In genomic region chr12:23084236-23084995, GRCh38 we compare ENCODE assay signal across 11 cellular contexts.
A peak's percentile ranks its signal among the peaks of the same experiment; 100 is the strongest.
DNase-seq lines count a peak whose midpoint lies in the region; ATAC-seq, FAIRE-seq and TF ChIP-seq lines count a peak whose summit lies in the region.
"Had no signal": no experiment of that assay in that cellular context is flagged by ENCODE, and none has a peak within 500 bp of the region (broad histone marks: within the 10 kb centered on the region; RNA-seq: fewer than 3 reads in every experiment).

No MANE protein-coding gene starts in this region.

- DNase-seq in NCI-H748 (lab: John Stamatoyannopoulos, UW; ENCODE audit: unreplicated experiment) (peak; percentile 86), endothelial cell of umbilical vein (ENCODE audit: low read depth, low spot score) (peak; percentile 94), retinal pigment epithelial cell (ENCODE audit: low read depth) (peak; percentile 94), testis (no peak)
- no peak for DNase-seq in activated CD4-positive, alpha-beta T cell treated with anti-CD3 and anti-CD28 coated beads, Interleukin-2, amount 10 ng/mL, durations not matched to agents 7 days and 5 days
- DNase-seq: activated T-cell treated with anti-CD3 and anti-CD28 coated beads, Interleukin-2, amount 50 U/mL, for 48 hours; effector memory CD8-positive, alpha-beta T cell; T-cell had no signal

- CTCF ChIA-PET in endothelial cell of umbilical vein (lab: Charles Lee): interaction anchor here (1.3 kb wide), 1 partner anchor 106 kb away, joined by 3 read pairs; no protein-coding TSS in a partner anchor
- CTCF ChIA-PET in activated CD4-positive, alpha-beta T cell treated with anti-CD3 and anti-CD28 coated beads, Interleukin-2, amount 10 ng/mL, durations not matched to agents 7 days and 5 days (lab: Charles Lee): no interaction called here

- H3K36me3 ChIP-seq in endothelial cell of umbilical vein (ENCODE audit: control insufficient read depth in 2 of 2, extremely low read depth in 1 of 2, insufficient read depth in 2 of 2, low read length in 2 of 2): no peaks in the 10 kb centered on the region
- no peaks in the 10 kb centered on the region for H3K36me3 ChIP-seq in testis (ENCODE audit: low read depth, missing control alignments)

- H3K27ac ChIP-seq in endothelial cell of umbilical vein (ENCODE audit: insufficient read depth, low read depth, low read length): peak overlapping the region; percentile 60
- H3K27ac ChIP-seq in testis: no peak overlapping the region

- peaks cover 25% of the 10 kb centered on the region for H3K4me1 ChIP-seq in endothelial cell of umbilical vein (ENCODE audit: control insufficient read depth, extremely low read depth, insufficient read depth, low read length)
- H3K4me1 ChIP-seq in testis: no peaks in the 10 kb centered on the region

- no peak for TF ChIP-seq POLR2A in endothelial cell of umbilical vein (IDR thresholded peaks at IDR 0.05; ENCODE audit: low read depth, low read length)
- TF ChIP-seq POLR2A in testis (IDR thresholded peaks at IDR 0.05): no peak

- no peaks in the 10 kb centered on the region for H3K9me3 ChIP-seq in endothelial cell of umbilical vein (replicated peaks; ENCODE audit: control insufficient read depth, insufficient read depth, low read length)
- no peaks in the 10 kb centered on the region for H3K9me3 ChIP-seq in testis

- H3K27me3 ChIP-seq in endothelial cell of umbilical vein (ENCODE audit: control insufficient read depth in 2 of 2, insufficient read depth in 2 of 2, low read length in 2 of 2) (no peaks in the 10 kb centered on the region), testis (no peaks in the 10 kb centered on the region)

- H4K20me1 ChIP-seq in endothelial cell of umbilical vein (replicated peaks; ENCODE audit: control insufficient read depth, extremely low read depth, insufficient read depth, low read length): no peaks in the 10 kb centered on the region

- H3K27me3 Mint-ChIP-seq in activated CD4-positive, alpha-beta T cell treated with anti-CD3 and anti-CD28 coated beads, Interleukin-2, amount 10 ng/mL, durations not matched to agents 7 days and 5 days: no peaks in the 10 kb centered on the region
- H3K27me3 Mint-ChIP-seq: effector memory CD8-positive, alpha-beta T cell; T-cell had no signal

- dilution Hi-C loops in endothelial cell of umbilical vein (cut with MboI; ENCODE audit: extremely low pct_ligation_motif_present, low sequenced_read_pairs): no loop called here

- H3K27ac Mint-ChIP-seq in activated CD4-positive, alpha-beta T cell treated with anti-CD3 and anti-CD28 coated beads, Interleukin-2, amount 10 ng/mL, durations not matched to agents 7 days and 5 days: no peak overlapping the region
- H3K27ac Mint-ChIP-seq: T-cell had no signal

- no peak overlapping the region for H3K9ac ChIP-seq in endothelial cell of umbilical vein (replicated peaks; ENCODE audit: extremely low read depth, insufficient read depth, low read length)

- peak; percentile 44 for ATAC-seq in HG03432 (IDR thresholded peaks at IDR 0.05; ENCODE audit: unreplicated experiment)
- no peak for ATAC-seq in GM18511 (IDR thresholded peaks at IDR 0.05; ENCODE audit: unreplicated experiment)
- no peak for ATAC-seq in GM19035 (IDR thresholded peaks at IDR 0.05; ENCODE audit: unreplicated experiment)
- ATAC-seq: effector memory CD8-positive, alpha-beta T cell; T-cell had no signal

- BruUV-seq in endothelial cell of umbilical vein (replicated peaks; lab: Mats Ljungman, UMichigan): no TSS peak

- no peaks in the 10 kb centered on the region for H3K9me1 ChIP-seq in endothelial cell of umbilical vein (replicated peaks; ENCODE audit: control insufficient read depth, extremely low read depth, insufficient read depth, low read length)

- peak overlapping the region; percentile 72 for H3K4me2 ChIP-seq in endothelial cell of umbilical vein (ENCODE audit: insufficient read depth, low read length)

- TF ChIP-seq CTCF in endothelial cell of umbilical vein (IDR thresholded peaks at IDR 0.05; ENCODE audit: extremely low read depth in 1 of 2, insufficient read depth in 1 of 2, low read depth in 1 of 2, low read length in 2 of 2) (no peak), retinal pigment epithelial cell (conservative IDR thresholded peaks at IDR 0.05; ENCODE audit: low read depth, low read length) (no peak), testis (IDR thresholded peaks at IDR 0.05) (no peak)

- H3K79me2 ChIP-seq in endothelial cell of umbilical vein (ENCODE audit: control insufficient read depth, insufficient read depth, low read length): no peaks in the 10 kb centered on the region

- FAIRE-seq in endothelial cell of umbilical vein (lab: Jason Lieb, UNC): peak; percentile 93

- no peak overlapping the region for H3K4me3 Mint-ChIP-seq in activated CD4-positive, alpha-beta T cell treated with anti-CD3 and anti-CD28 coated beads, Interleukin-2, amount 10 ng/mL, durations not matched to agents 7 days and 5 days
- H3K4me3 Mint-ChIP-seq: effector memory CD8-positive, alpha-beta T cell; T-cell had no signal

- WGBS in testis, 2 donors: 86 to 87% methylated on average over 5 of the region's 5 CpGs

- H3K4me1 Mint-ChIP-seq in activated CD4-positive, alpha-beta T cell treated with anti-CD3 and anti-CD28 coated beads, Interleukin-2, amount 10 ng/mL, durations not matched to agents 7 days and 5 days: no peaks in the 10 kb centered on the region
- H3K4me1 Mint-ChIP-seq: T-cell had no signal

- no peak overlapping the region for H2AFZ ChIP-seq in endothelial cell of umbilical vein (ENCODE audit: low read depth, low read length)

- H3K4me3 ChIP-seq in endothelial cell of umbilical vein (replicated peaks in 1 of 3; ENCODE audit: insufficient read depth in 1 of 3, low read depth in 1 of 3, low read length in 3 of 3) (peak overlapping the region in 1 of 3 experiments; percentile 13), retinal pigment epithelial cell (ENCODE audit: low read length) (no peak overlapping the region), testis (no peak overlapping the region)

- peaks cover 3% of the 10 kb centered on the region for H3K9me3 Mint-ChIP-seq in activated CD4-positive, alpha-beta T cell treated with anti-CD3 and anti-CD28 coated beads, Interleukin-2, amount 10 ng/mL, durations not matched to agents 7 days and 5 days

- intact Hi-C loops in endothelial cell of umbilical vein (cut with micrococcal nuclease): loop anchor here (10.0 kb wide), 1 partner anchor 400 kb away; no protein-coding TSS in a partner anchor
- intact Hi-C loops in testis (cut with DNase I; ENCODE audit: low total_unique reads): no loop called here

- POLR2A ChIA-PET in endothelial cell of umbilical vein (lab: Charles Lee): interaction anchor here (0.5 to 0.6 kb wide), 2 partner anchors 123 to 1001 kb away, joined by 3 to 7 read pairs; no protein-coding TSS in a partner anchor
- POLR2A ChIA-PET in activated CD4-positive, alpha-beta T cell treated with anti-CD3 and anti-CD28 coated beads, Interleukin-2, amount 10 ng/mL, durations not matched to agents 7 days and 5 days (lab: Charles Lee): no interaction called here

- H3K36me3 Mint-ChIP-seq in activated CD4-positive, alpha-beta T cell treated with anti-CD3 and anti-CD28 coated beads, Interleukin-2, amount 10 ng/mL, durations not matched to agents 7 days and 5 days (ENCODE audit: low read depth): no peaks in the 10 kb centered on the region
- H3K36me3 Mint-ChIP-seq: T-cell had no signal

TF ChIP-seq in endothelial cell of umbilical vein, 7 proteins besides CTCF, POLR2A, EP300 and RAD21:
- TF ChIP-seq POLR2AphosphoS5 (IDR thresholded peaks at IDR 0.05; ENCODE audit: insufficient read depth, low read depth, low read length) (peak; percentile 60), FOS (IDR thresholded peaks at IDR 0.05; ENCODE audit: borderline replicate concordance, insufficient read depth, low read length) (peak; percentile 78), MYC (IDR thresholded peaks at IDR 0.05; ENCODE audit: low read depth, low read length) (no peak), GATA2 (IDR thresholded peaks at IDR 0.05; ENCODE audit: insufficient read depth, insufficient read length, low read depth, low read length) (peak; percentile 98), JUN (IDR thresholded peaks at IDR 0.05; ENCODE audit: borderline replicate concordance, insufficient read depth, insufficient read length, low read depth) (no peak), EZH2 (IDR thresholded peaks at IDR 0.05; ENCODE audit: borderline replicate concordance, low read depth, low read length, severe bottlenecking) (no peak)
- TF ChIP-seq, protein P1, sequence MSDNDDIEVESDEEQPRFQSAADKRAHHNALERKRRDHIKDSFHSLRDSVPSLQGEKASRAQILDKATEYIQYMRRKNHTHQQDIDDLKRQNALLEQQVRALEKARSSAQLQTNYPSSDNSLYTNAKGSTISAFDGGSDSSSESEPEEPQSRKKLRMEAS (IDR thresholded peaks at IDR 0.05; ENCODE audit: insufficient read depth, insufficient read length): no peak

Comparison
In these comparisons a context has a peak if more than half of its experiments do, and no peak if none do; other contexts are left out.
1. DNase-seq: peak in NCI-H748 (single experiment), endothelial cell of umbilical vein (single experiment) and retinal pigment epithelial cell (single experiment); none in activated CD4-positive, alpha-beta T cell treated with anti-CD3 and anti-CD28 coated beads, Interleukin-2, amount 10 ng/mL, durations not matched to agents 7 days and 5 days (single experiment) and testis (single experiment).